ENCODE assay signal across 24 cellular contexts in genomic region chr1:39758556-39759435, GRCh38. TPM values are rescaled to one million over a fixed set of nuclear protein-coding genes. Genes with fewer than 3 reads are reported as not detected.
"Had no signal": no experiment of that assay in that cellular context is flagged by ENCODE, and none has a peak within 500 bp of the region (broad histone marks: within the 10 kb centered on the region; RNA-seq: fewer than 3 reads in every experiment).

No MANE protein-coding gene starts in this region.

- H3K4me1 ChIP-seq: right atrium auricular region had no signal

- H3K27ac ChIP-seq: coronary artery, esophagus muscularis mucosa, hepatocyte, right atrium auricular region, skin epidermis, thoracic aorta had no signal

- H3K4me3 ChIP-seq: coronary artery, esophagus muscularis mucosa, hepatocyte, mucosa of descending colon, right atrium auricular region, skin epidermis, thoracic aorta had no signal

- H3K9me3 ChIP-seq: esophagus muscularis mucosa, mucosa of descending colon, right atrium auricular region, thoracic aorta had no signal

- ATAC-seq: activated CD8-positive, alpha-beta T cell treated with anti-CD3 and anti-CD28 coated beads, Interleukin-2, amount 10 ng/mL, durations not matched to agents 7 days and 5 days; left ventricle myocardium superior; mucosa of descending colon; naive thymus-derived CD4-positive, alpha-beta T cell; WTC11 had no signal

- H3K4me3 Mint-ChIP-seq: activated CD8-positive, alpha-beta T cell treated with anti-CD3 and anti-CD28 coated beads, Interleukin-2, amount 10 ng/mL, durations not matched to agents 7 days and 5 days; activated naive CD8-positive, alpha-beta T cell; brain; central memory CD8-positive, alpha-beta T cell; memory B cell; naive thymus-derived CD4-positive, alpha-beta T cell; T-helper 1 cell treated with Interleukin-12 subunit alpha and Interleukin-12 subunit beta and Interleukin-4 antibody, amounts not matched to agents 30 μg/mL and 1 μg/mL, for 36 hours; WTC11 had no signal

- H3K4me1 Mint-ChIP-seq: brain, memory B cell, WTC11 had no signal

- H3K27me3 Mint-ChIP-seq: activated naive CD8-positive, alpha-beta T cell; brain; central memory CD8-positive, alpha-beta T cell; memory B cell; naive thymus-derived CD4-positive, alpha-beta T cell had no signal

- H3K27ac Mint-ChIP-seq: activated CD8-positive, alpha-beta T cell treated with anti-CD3 and anti-CD28 coated beads, Interleukin-2, amount 10 ng/mL, durations not matched to agents 7 days and 5 days; activated naive CD8-positive, alpha-beta T cell; memory B cell; naive thymus-derived CD4-positive, alpha-beta T cell; T-helper 1 cell treated with Interleukin-12 subunit alpha and Interleukin-12 subunit beta and Interleukin-4 antibody, amounts not matched to agents 30 μg/mL and 1 μg/mL, for 36 hours; WTC11 had no signal

- DNase-seq: activated CD4-positive, alpha-beta T cell treated with anti-CD3 and anti-CD28 coated beads for 48 hours; activated CD8-positive, alpha-beta memory T cell treated with anti-CD3 and anti-CD28 coated beads, Interleukin-2, amount 50 U/mL, for 48 hours; activated CD8-positive, alpha-beta T cell treated with anti-CD3 and anti-CD28 coated beads, Interleukin-2, amount 10 ng/mL, durations not matched to agents 7 days and 5 days; activated gamma-delta T cell treated with Interleukin-2 at 50 U/mL for 16 hours; amniotic stem cell; left ventricle myocardium superior; mucosa of descending colon; naive thymus-derived CD4-positive, alpha-beta T cell; stimulated activated CD4-positive, alpha-beta T cell treated with anti-CD3 and anti-CD28 coated beads, Interleukin-4, amount 100 ng/mL, for 4 hours; stimulated activated CD8-positive, alpha-beta memory T cell treated with anti-CD3 and anti-CD28 coated beads, Interleukin-4, amount 100 ng/mL, for 48 hours had no signal

- H3K36me3 Mint-ChIP-seq: activated naive CD8-positive, alpha-beta T cell had no signal

- H3K27me3 ChIP-seq: esophagus muscularis mucosa, hepatocyte, right atrium auricular region had no signal

- FAIRE-seq: TTC549 had no signal

- H3K9me3 Mint-ChIP-seq: brain; central memory CD8-positive, alpha-beta T cell; memory B cell; naive thymus-derived CD4-positive, alpha-beta T cell; T-helper 1 cell treated with Interleukin-12 subunit alpha and Interleukin-12 subunit beta and Interleukin-4 antibody, amounts not matched to agents 30 μg/mL and 1 μg/mL, for 36 hours had no signal

RNA-seq across cellular contexts. Expression of gene OXCT2, which starts 12.4 kb away (rescaled TPM):
- polyA plus RNA-seq: naive thymus-derived CD4-positive, alpha-beta T cell had no signal

RNA-seq across cellular contexts. Expression of gene BMP8B, which starts 29.9 kb away (rescaled TPM):
- total RNA-seq: glomerular endothelial cell had no signal
